Comparison of ENCODE assay signal across 18 cellular contexts in genomic region chr3:122004123-122004522, GRCh38. TPM values are rescaled to one million over a fixed set of nuclear protein-coding genes. Genes with fewer than 3 reads are reported as not detected.
DNase-seq lines count a peak whose midpoint lies in the region; ATAC-seq and TF ChIP-seq lines count a peak whose summit lies in the region.
"Had no signal": no experiment of that assay in that cellular context is flagged by ENCODE, and none has a peak within 500 bp of the region (broad histone marks: within the 10 kb centered on the region; RNA-seq: fewer than 3 reads in every experiment).

No MANE protein-coding gene starts in this region.

- no peak overlapping the region for H2AK9ac ChIP-seq in IMR-90 (replicated peaks; ENCODE audit: low read depth, low read length, poor library complexity)

- in situ Hi-C loops in IMR-90 (cut with MboI; ENCODE audit: low sequenced_read_pairs), result no loop called here

- peak overlapping the region in 10 of 11 experiments; percentile 63 to 95 (median 90); a peak in 20 of 22 replicates for H3K27ac ChIP-seq in BLaER1 treated with 17β-estradiol and CSF1 and Interleukin-3, amounts not matched to agents 10 nM and 100 nM
- H3K27ac ChIP-seq in IMR-90 (ENCODE audit: insufficient read depth, low read length), result no peak overlapping the region
- H3K27ac ChIP-seq: epithelial cell of prostate, psoas muscle had no signal

- no CpG with 5 or more reads among the region's 2 CpGs for WGBS in IMR-90 (ENCODE audit: extremely low coverage in 2 of 2, insufficient read length in 1 of 2), 2 experiments

- no peak for ATAC-seq in IMR-90 (ENCODE audit: low read depth)
- ATAC-seq: heart right ventricle, psoas muscle had no signal

- H3K4me2 ChIP-seq in BLaER1 treated with 17β-estradiol and CSF1 and Interleukin-3, amounts not matched to agents 10 nM and 100 nM, result peak overlapping the region; percentile 66 to 93 (median 87)
- H3K4me2 ChIP-seq in IMR-90 (ENCODE audit: low read depth, low read length), result no peak overlapping the region

- no peak overlapping the region for H3K14ac ChIP-seq in IMR-90 (replicated peaks; ENCODE audit: low read depth, low read length)

- H2BK5ac ChIP-seq in IMR-90 (ENCODE audit: low read depth, low read length, poor library complexity, severe bottlenecking), result no peak overlapping the region

- no peaks in the 10 kb centered on the region for H3K27me3 ChIP-seq in BLaER1 treated with 17β-estradiol and CSF1 and Interleukin-3, amounts not matched to agents 10 nM and 100 nM
- no peaks in the 10 kb centered on the region; the same call in none of the 2 replicates for H3K27me3 ChIP-seq in IMR-90 (ENCODE audit: control insufficient read depth, insufficient read depth, low read length)

- no peak overlapping the region for H2BK15ac ChIP-seq in IMR-90 (ENCODE audit: low read depth, low read length)

- H3K9me3 ChIP-seq in BLaER1 treated with 17β-estradiol and CSF1 and Interleukin-3, amounts not matched to agents 10 nM and 100 nM (replicated peaks in 1 of 11), result 0 out of 22 replicates have a peak, but pooled peaks cover 0 to 6% (median 0%) of the 10 kb centered on the region in 11 experiments
- H3K9me3 ChIP-seq in IMR-90 (ENCODE audit: control insufficient read depth, insufficient read depth, low read length), result no peaks in the 10 kb centered on the region
- H3K9me3 ChIP-seq: heart right ventricle, psoas muscle had no signal

- H3K23ac ChIP-seq in IMR-90 (ENCODE audit: low read depth, low read length), result no peak overlapping the region

- no peaks in the 10 kb centered on the region for H3K36me3 ChIP-seq in BLaER1 treated with 17β-estradiol and CSF1 and Interleukin-3, amounts not matched to agents 10 nM and 100 nM
- no peaks in the 10 kb centered on the region for H3K36me3 ChIP-seq in IMR-90 (ENCODE audit: control insufficient read depth, insufficient read depth, low read length)
- H3K36me3 ChIP-seq: heart right ventricle had no signal

- no peak overlapping the region for H4K91ac ChIP-seq in IMR-90 (ENCODE audit: insufficient read depth, low read depth, low read length)

- peak overlapping the region in 5 of 11 experiments; percentile 64 to 88 (median 75); a peak in 9 of 22 replicates for H3K9ac ChIP-seq in BLaER1 treated with 17β-estradiol and CSF1 and Interleukin-3, amounts not matched to agents 10 nM and 100 nM
- no peak overlapping the region for H3K9ac ChIP-seq in IMR-90 (ENCODE audit: low read depth, low read length)

- no TSS peak for BruUV-seq in IMR-90 (replicated peaks; lab: Mats Ljungman, UMichigan)

- no peak for TF ChIP-seq RAD21 in IMR-90 (IDR thresholded peaks at IDR 0.05; ENCODE audit: low read length)

- no peak overlapping the region for H3K18ac ChIP-seq in IMR-90 (ENCODE audit: low read depth, low read length)

- no peaks in the 10 kb centered on the region for H3K79me1 ChIP-seq in IMR-90 (ENCODE audit: low read depth in 1 of 2, low read length in 2 of 2)

- DNase-seq in IMR-90 (no peak), NCI-H69 (lab: John Stamatoyannopoulos, UW) (peak; percentile 14), choroid plexus epithelial cell (ENCODE audit: low read depth) (peak; percentile 41), cerebellar cortex (ENCODE audit: low spot score) (no peak), NCI-H2227 treated with DMSO at 0.1 percent for 48 hours (lab: John Stamatoyannopoulos, UW) (no peak), SK-N-DZ (ENCODE audit: low spot score) (no peak), NCI-H446 treated with DMSO at 0.1 percent for 48 hours (lab: John Stamatoyannopoulos, UW) (no peak)
- DNase-seq: EL; H9; heart right ventricle; Kasumi-1; naive thymus-derived CD4-positive, alpha-beta T cell; NCI-H510A; psoas muscle; stimulated activated CD8-positive, alpha-beta memory T cell treated with anti-CD3 and anti-CD28 coated beads, Interleukin-4, amount 100 ng/mL, for 48 hours had no signal

- H2AFZ ChIP-seq in IMR-90 (replicated peaks; ENCODE audit: low read length, poor library complexity), result no peak overlapping the region

- CTCF ChIA-PET in IMR-90 (lab: Yijun Ruan, JAX), result no interaction called here

- POLR2A ChIA-PET in IMR-90 (lab: Charles Lee; ENCODE audit: unreplicated experiment), result no interaction called here

- dilution Hi-C loops in IMR-90 (cut with HindIII; ENCODE audit: low sequenced_read_pairs, unreplicated experiment), result no loop called here

- H3K9me1 ChIP-seq in IMR-90 (ENCODE audit: insufficient read depth, low read length), result no peaks in the 10 kb centered on the region

- intact Hi-C loops in IMR-90 (cut with micrococcal nuclease), result no loop called here

- H3K56ac ChIP-seq in IMR-90 (ENCODE audit: extremely low read depth, insufficient read depth, low read length), result no peak overlapping the region

- H3K4ac ChIP-seq in IMR-90 (ENCODE audit: low read depth, low read length), result no peak overlapping the region

- TF ChIP-seq POLR2A in IMR-90 (IDR thresholded peaks at IDR 0.05; ENCODE audit: low read depth, low read length), result no peak

- no peak overlapping the region for H4K5ac ChIP-seq in IMR-90 (ENCODE audit: low read depth, low read length)

- no peak overlapping the region for H2AK5ac ChIP-seq in IMR-90 (ENCODE audit: low read depth, low read length)

- no peak overlapping the region for H2BK20ac ChIP-seq in IMR-90 (ENCODE audit: low read depth, low read length)

- H4K20me1 ChIP-seq in BLaER1 treated with 17β-estradiol and CSF1 and Interleukin-3, amounts not matched to agents 10 nM and 100 nM, result no peaks in the 10 kb centered on the region
- no peaks in the 10 kb centered on the region for H4K20me1 ChIP-seq in IMR-90 (ENCODE audit: insufficient read depth, low read length)

- no peak overlapping the region for H4K8ac ChIP-seq in IMR-90 (ENCODE audit: low read depth in 2 of 2, low read length in 2 of 2)

- TF ChIP-seq CTCF in IMR-90 (conservative IDR thresholded peaks at IDR 0.05; ENCODE audit: low read depth, low read length) (no peak), choroid plexus epithelial cell (conservative IDR thresholded peaks at IDR 0.05; ENCODE audit: low read depth, low read length) (no peak)

- no peak overlapping the region for H2BK120ac ChIP-seq in IMR-90 (ENCODE audit: low read depth, low read length)

- no peak overlapping the region for H3K4me3 ChIP-seq in BLaER1 treated with 17β-estradiol and CSF1 and Interleukin-3, amounts not matched to agents 10 nM and 100 nM
- H3K4me3 ChIP-seq in IMR-90 (ENCODE audit: insufficient read depth, low read depth, low read length) (no peak overlapping the region), choroid plexus epithelial cell (ENCODE audit: low read depth, low read length) (no peak overlapping the region)
- H3K4me3 ChIP-seq: heart right ventricle, psoas muscle had no signal

- H3K4me1 ChIP-seq in BLaER1 treated with 17β-estradiol and CSF1 and Interleukin-3, amounts not matched to agents 10 nM and 100 nM, result peaks cover 58 to 74% (median 64%) of the 10 kb centered on the region in 10 experiments
- H3K4me1 ChIP-seq in IMR-90 (ENCODE audit: control insufficient read depth, insufficient read depth, low read length), result no peaks in the 10 kb centered on the region
- H3K4me1 ChIP-seq: psoas muscle had no signal

TF ChIP-seq in IMR-90, 13 proteins besides CTCF, POLR2A, EP300 and RAD21:
- no peak for TF ChIP-seq FOS (IDR thresholded peaks at IDR 0.05; ENCODE audit: low read depth, low read length)
- peak; percentile 9; the same call in 1 of the 2 replicates for TF ChIP-seq CEBPB (IDR thresholded peaks at IDR 0.05; ENCODE audit: low read depth, low read length)
TF ChIP-seq in IMR-90: peak in this region for 1.

RNA-seq across cellular contexts. Expression of gene ILDR1, which starts 17.9 kb away (rescaled TPM):
- not detected in 2 replicates for total RNA-seq in IMR-90 (2012; rRNA removed)
- polyA plus RNA-seq in IMR-90 (2012; rRNA removed), result not detected in 2 replicates
- not detected in 2 replicates for polyA plus RNA-seq in IMR-90 (2012; cell fraction: cytosol; rRNA removed)
- not detected in 2 replicates for polyA plus RNA-seq in IMR-90 (2012; cell fraction: nucleus; rRNA removed; ENCODE audit: low replicate concordance)
- not detected in 2 replicates for polyA plus RNA-seq in SK-N-DZ (2014; cell fraction: cytosol; rRNA removed)
- polyA plus RNA-seq in SK-N-DZ (2014; cell fraction: nucleus; rRNA removed), result not detected in 2 replicates
- total RNA-seq: chondrocyte, psoas muscle had no signal
- polyA plus RNA-seq: heart right ventricle; naive thymus-derived CD4-positive, alpha-beta T cell; psoas muscle had no signal

RNA-seq across cellular contexts. Expression of gene CD86, which starts 51.0 kb away (rescaled TPM):
- not detected in 2 replicates for total RNA-seq in IMR-90 (2012; rRNA removed)
- not detected in 2 replicates for polyA plus RNA-seq in IMR-90 (2012; rRNA removed)
- not detected in 2 replicates for polyA plus RNA-seq in IMR-90 (2012; cell fraction: cytosol; rRNA removed)
- not detected in 2 replicates for polyA plus RNA-seq in IMR-90 (2012; cell fraction: nucleus; rRNA removed; ENCODE audit: low replicate concordance)
- not detected in 2 replicates for polyA plus RNA-seq in SK-N-DZ (2014; cell fraction: cytosol; rRNA removed)
- not detected in 2 replicates for polyA plus RNA-seq in SK-N-DZ (2014; cell fraction: nucleus; rRNA removed)
- total RNA-seq: chondrocyte, H9 had no signal

Comparison
In these comparisons a context has a peak if more than half of its experiments do, and no peak if none do; other contexts are left out.
1. DNase-seq: peak in NCI-H69 (single experiment) and choroid plexus epithelial cell (single experiment); none in IMR-90 (single experiment), cerebellar cortex (single experiment), NCI-H2227 treated with DMSO at 0.1 percent for 48 hours (single experiment), SK-N-DZ (single experiment) and NCI-H446 treated with DMSO at 0.1 percent for 48 hours (single experiment).